Comparison of ENCODE assay signal across 8 cellular contexts in genomic region chr5:60844429-60844890, GRCh38. TPM values are rescaled to one million over a fixed set of nuclear protein-coding genes. Genes with fewer than 3 reads are reported as not detected.
DNase-seq lines count a peak whose midpoint lies in the region; ATAC-seq, FAIRE-seq and TF ChIP-seq lines count a peak whose summit lies in the region.

No MANE protein-coding gene starts in this region.

- no peaks in the 10 kb centered on the region for H3K9me3 Mint-ChIP-seq in GM23338
- no peaks in the 10 kb centered on the region for H3K9me3 Mint-ChIP-seq in activated naive CD8-positive, alpha-beta T cell treated with anti-CD3 and anti-CD28 coated beads for 36 hours

- no peaks in the 10 kb centered on the region for H3K9me2 ChIP-seq in GM23338 (ENCODE audit: insufficient read depth)

- H3K27ac Mint-ChIP-seq in GM23338 = peak overlapping the region; percentile 88
- H3K27ac Mint-ChIP-seq in activated naive CD8-positive, alpha-beta T cell treated with anti-CD3 and anti-CD28 coated beads for 36 hours = no peak overlapping the region

- H3K79me2 ChIP-seq in GM23338 (replicated peaks; ENCODE audit: insufficient read depth) = peaks cover 12% of the 10 kb centered on the region

- H3K36me3 Mint-ChIP-seq in GM23338 (ENCODE audit: low read depth) = no peaks in the 10 kb centered on the region; the same call in 2 of the 3 replicates
- no peaks in the 10 kb centered on the region for H3K36me3 Mint-ChIP-seq in activated naive CD8-positive, alpha-beta T cell treated with anti-CD3 and anti-CD28 coated beads for 36 hours

- H3K36me3 ChIP-seq in GM23338 (ENCODE audit: insufficient read depth) (no peaks in the 10 kb centered on the region), kidney (ENCODE audit: control insufficient read depth in 1 of 2, insufficient read depth in 2 of 2, low read length in 2 of 2) (no peaks in the 10 kb centered on the region), testis (ENCODE audit: low read depth, missing control alignments) (no peaks in the 10 kb centered on the region)

- H3K4me3 ChIP-seq in A549 (peak overlapping the region; percentile 97), GM23338 (peak overlapping the region; percentile 84), kidney (ENCODE audit: low read length in 2 of 2) (peak overlapping the region; percentile 80 to 85), testis (peak overlapping the region; percentile 53 to 68)

- 0 out of 2 replicates have a peak, but pooled peaks cover 4% of the 10 kb centered on the region for H3F3A ChIP-seq in GM23338 (replicated peaks; ENCODE audit: low read depth)

- TF ChIP-seq RAD21 in A549 (conservative IDR thresholded peaks at IDR 0.05 in 1 of 2, IDR thresholded peaks at IDR 0.05 in 1 of 2) = no peak; a peak in 1 of 5 replicates

- H3K4me2 ChIP-seq in A549 (peak overlapping the region; percentile 86), GM23338 (peak overlapping the region; percentile 87)

- TF ChIP-seq POLR2A in A549 (IDR thresholded peaks at IDR 0.05; ENCODE audit: low read length) (no peak), testis (IDR thresholded peaks at IDR 0.05) (no peak)

- H2AFZ ChIP-seq in GM23338 = peak overlapping the region; percentile 99

- H3K4me3 Mint-ChIP-seq in GM23338 = peak overlapping the region; percentile 95
- H3K4me3 Mint-ChIP-seq in activated naive CD8-positive, alpha-beta T cell treated with anti-CD3 and anti-CD28 coated beads for 36 hours = peak overlapping the region; percentile 72

- H3K4me1 Mint-ChIP-seq in GM23338 = peaks cover 23% of the 10 kb centered on the region
- peaks cover 11% of the 10 kb centered on the region for H3K4me1 Mint-ChIP-seq in activated naive CD8-positive, alpha-beta T cell treated with anti-CD3 and anti-CD28 coated beads for 36 hours

- H3K9me3 ChIP-seq in A549 (no peaks in the 10 kb centered on the region), kidney (ENCODE audit: control insufficient read depth in 1 of 2, low read length in 2 of 2) (no peaks in the 10 kb centered on the region), testis (no peaks in the 10 kb centered on the region)

- CTCF ChIA-PET in A549 (lab: Yijun Ruan, JAX) = interaction anchor here (0.6 to 2.8 kb wide), 8 partner anchors 10 to 238 kb away, joined by 3 to 17 read pairs (median 4); partner anchors contain the start of gene DEPDC1B

- H4K20me1 ChIP-seq in GM23338 (replicated peaks; ENCODE audit: insufficient read depth) = peaks cover 12% of the 10 kb centered on the region; the same call in 1 of the 2 replicates

- WGBS in A549 (ENCODE audit: missing lambda C conversion rate) = 1% methylated on average over 13 of the region's 20 CpGs
- 4% methylated on average over 19 to 20 of the region's 20 CpGs for WGBS in testis, 2 donors

- FAIRE-seq in A549 (lab: Jason Lieb, UNC) (no peak), kidney (lab: Jason Lieb, UNC) (no peak)

- ATAC-seq in A549 (no peak; a peak in 1 of 6 replicates), GM23338 (peak; percentile 16), GM21825 (IDR thresholded peaks at IDR 0.05; ENCODE audit: unreplicated experiment) (no peak), HG03175 (IDR thresholded peaks at IDR 0.05; ENCODE audit: unreplicated experiment) (no peak)

- H3K27ac ChIP-seq in A549 (peak overlapping the region; percentile 75 to 88), GM23338 (ENCODE audit: low read depth) (peak overlapping the region; percentile 84), kidney (ENCODE audit: low read depth in 2 of 2, low read length in 2 of 2) (peak overlapping the region in 1 of 2 donors; percentile 37), testis (no peak overlapping the region)

- peaks cover 24% of the 10 kb centered on the region for H3K27me3 ChIP-seq in GM23338 (ENCODE audit: insufficient read depth)
- H3K27me3 ChIP-seq in testis = no peaks in the 10 kb centered on the region

- intact Hi-C loops in kidney (cut with DNase I) (no loop called here), testis (cut with DNase I; ENCODE audit: low total_unique reads) (no loop called here)

- POLR2A ChIA-PET in A549 (lab: Yijun Ruan, JAX) = interaction anchor here (1.0 kb wide), 1 partner anchor 156 kb away, joined by 3 read pairs; no protein-coding TSS in a partner anchor

- no peak for TF ChIP-seq CTCF in A549 (IDR thresholded peaks at IDR 0.05)
- no peak for TF ChIP-seq CTCF in GM23338 (conservative IDR thresholded peaks at IDR 0.05; ENCODE audit: low read depth in 2 of 2)
- TF ChIP-seq CTCF in kidney (IDR thresholded peaks at IDR 0.05; ENCODE audit: borderline replicate concordance, extremely low read depth, insufficient read depth) = no peak
- no peak for TF ChIP-seq CTCF in testis (IDR thresholded peaks at IDR 0.05)

- DNase-seq in A549 (ENCODE audit: low read depth in 1 of 2, low spot score in 1 of 2) (peak in 1 of 2 experiments; percentile 56), GM23338 (ENCODE audit: low spot score) (peak; percentile 71), kidney (no peak), testis (no peak), MV-4-11 (lab: John Stamatoyannopoulos, UW) (no peak)
- no peak for DNase-seq in activated naive CD8-positive, alpha-beta T cell treated with anti-CD3 and anti-CD28 coated beads for 36 hours

- H3K4me1 ChIP-seq in A549 = peaks cover 6% of the 10 kb centered on the region; the same call in 1 of the 3 replicates
- H3K4me1 ChIP-seq in GM23338 (ENCODE audit: insufficient read depth) = peaks cover 19% of the 10 kb centered on the region
- H3K4me1 ChIP-seq in kidney (ENCODE audit: control insufficient read depth in 1 of 2, insufficient read depth in 1 of 2, low read depth in 1 of 2, low read length in 2 of 2) = no peaks in the 10 kb centered on the region
- H3K4me1 ChIP-seq in testis = no peaks in the 10 kb centered on the region

- H3K27me3 Mint-ChIP-seq in GM23338 (ENCODE audit: insufficient read depth, low read depth, poor library complexity) = peaks cover 22% of the 10 kb centered on the region
- peaks cover 67% of the 10 kb centered on the region for H3K27me3 Mint-ChIP-seq in activated naive CD8-positive, alpha-beta T cell treated with anti-CD3 and anti-CD28 coated beads for 36 hours

- no peak for TF ChIP-seq EP300 in A549 (IDR thresholded peaks at IDR 0.05)

- peak overlapping the region; percentile 20 to 76 for H3K9ac ChIP-seq in kidney (ENCODE audit: low read length in 2 of 2)

TF ChIP-seq in A549, 52 proteins besides CTCF, POLR2A, EP300 and RAD21:
- no peak for TF ChIP-seq FOSL2 (IDR thresholded peaks at IDR 0.05)
- peak; percentile 76 for TF ChIP-seq FOSL2 (CRISPR knock-in tag; IDR thresholded peaks at IDR 0.05)
- no peak for TF ChIP-seq RNF2 (IDR thresholded peaks at IDR 0.05; ENCODE audit: borderline replicate concordance, low read depth)
- peak in 1 of 2 experiments; percentile 39; a peak in 1 of 5 replicates for TF ChIP-seq JUN (IDR thresholded peaks at IDR 0.05)
- peak; percentile 58; the same call in 1 of the 2 replicates for TF ChIP-seq PHF8 (IDR thresholded peaks at IDR 0.05; ENCODE audit: borderline replicate concordance, low read depth)
- no peak for TF ChIP-seq POLR2AphosphoS2 (conservative IDR thresholded peaks at IDR 0.05; ENCODE audit: low read length)

TF ChIP-seq in GM23338, 12 proteins besides CTCF, POLR2A, EP300 and RAD21:
- TF ChIP-seq POLR2AphosphoS5 (IDR thresholded peaks at IDR 0.05; ENCODE audit: low read depth) (peak; percentile 62), CREB1 (CRISPR knock-in tag; IDR thresholded peaks at IDR 0.05; ENCODE audit: low read depth) (no peak)

RNA-seq across cellular contexts. Expression of gene ELOVL7, which starts 0.4 kb away (rescaled TPM):
- polyA plus RNA-seq in A549 (2011; rRNA removed) (11.7 and 12.3 TPM in 2 replicates), A549 (2017; fragmentation: RNase III; extraction: RNeasy Plus Mini Kit Qiagen cat#74134 plus additional on column Dnase treatment) (8.2 to 9.1 TPM (median 8.3 TPM) in 3 replicates), GM23338 (2016; fragmentation: Nextera tagmentation; extraction: Ambion mirVana) (2.3 and 2.9 TPM in 2 replicates), kidney (ENCODE audit: insufficient read depth, low read depth, low replicate concordance) (14.6 TPM), testis (ENCODE audit: insufficient read depth, low read depth, low replicate concordance) (1.8 TPM)
- polyA plus RNA-seq in A549 (2012; cell fraction: cytosol; rRNA removed) = 2.6 and 2.8 TPM in 2 replicates
- 2.4 and 3.3 TPM in 2 replicates for polyA plus RNA-seq in A549 (2012; cell fraction: nucleus; rRNA removed)
- 6.2 and 8.2 TPM in 2 replicates for polyA minus RNA-seq in A549 (2011; rRNA and poly(A)+ RNA removed)
- 6.5 and 7.0 TPM in 2 replicates for total RNA-seq in GM23338 (2014; rRNA removed; shearing (Covaris generic))
- under 1 TPM; 0.31 to 0.32 TPM for total RNA-seq in activated naive CD8-positive, alpha-beta T cell treated with anti-CD3 and anti-CD28 coated beads for 36 hours
- total RNA-seq in kidney (22.5 TPM), testis (1 to 10 TPM; 2.4 to 5.1 TPM)

Comparison
In these comparisons a context has a peak if more than half of its experiments do, and no peak if none do; other contexts are left out.
1. H3K27ac ChIP-seq: peak in A549 (2 of 2) and GM23338 (single experiment); none in testis (0 of 2).
2. Peak in every context shown above with its lines, with median percentiles within 50 percentile points of each other: H3K4me3 ChIP-seq.